Comparison of ENCODE assay signal across 17 cellular contexts in genomic region chr4:64405761-64406160, GRCh38. TPM values are rescaled to one million over a fixed set of nuclear protein-coding genes. Genes with fewer than 3 reads are reported as not detected.
DNase-seq lines count a peak whose midpoint lies in the region; ATAC-seq and TF ChIP-seq lines count a peak whose summit lies in the region.
"Had no signal": no experiment of that assay in that cellular context is flagged by ENCODE, and none has a peak within 500 bp of the region (broad histone marks: within the 10 kb centered on the region; RNA-seq: fewer than 3 reads in every experiment).

No MANE protein-coding gene starts in this region.

- no peaks in the 10 kb centered on the region for H3K4me1 ChIP-seq in heart right ventricle
- H3K4me1 ChIP-seq in mesendoderm (ENCODE audit: control insufficient read depth, low read depth, low read length): no peaks in the 10 kb centered on the region
- H3K4me1 ChIP-seq in skeletal muscle tissue (ENCODE audit: control insufficient read depth in 3 of 3, insufficient read depth in 3 of 3, low read length in 3 of 3): no peaks in the 10 kb centered on the region
- H3K4me1 ChIP-seq: BE2C had no signal

- H2BK120ac ChIP-seq in mesendoderm (ENCODE audit: low read depth, low read length): no peak overlapping the region

- no peak overlapping the region for H4K8ac ChIP-seq in mesendoderm (ENCODE audit: low read depth, low read length)

- no peak overlapping the region for H2BK5ac ChIP-seq in mesendoderm (ENCODE audit: low read length)

- no peaks in the 10 kb centered on the region for H3F3A ChIP-seq in SU-DHL-6 (ENCODE audit: insufficient read depth)

- intact Hi-C loops in heart right ventricle (cut with DNase I): loop anchor here in 3 of 10 donors (5.0 to 10.0 kb wide), 4 partner anchors 61 to 132 kb away; no protein-coding TSS in a partner anchor

- H3K4me2 ChIP-seq in SU-DHL-6 (ENCODE audit: low read depth, low read length, poor library complexity, severe bottlenecking): no peak overlapping the region
- H3K4me2 ChIP-seq in mesendoderm (ENCODE audit: low read length): no peak overlapping the region

- H3K36me3 ChIP-seq in SU-DHL-6 (ENCODE audit: low read length) (no peaks in the 10 kb centered on the region), heart right ventricle (no peaks in the 10 kb centered on the region), mesendoderm (ENCODE audit: control insufficient read depth, insufficient read depth, low read length) (no peaks in the 10 kb centered on the region), skeletal muscle tissue (ENCODE audit: control insufficient read depth in 3 of 3, insufficient read depth in 3 of 3, low read length in 3 of 3) (no peaks in the 10 kb centered on the region)
- H3K36me3 ChIP-seq: BE2C had no signal

- no peaks in the 10 kb centered on the region for H3K79me2 ChIP-seq in SU-DHL-6 (ENCODE audit: insufficient read depth, low read length)
- no peaks in the 10 kb centered on the region for H3K79me2 ChIP-seq in mesendoderm (ENCODE audit: control insufficient read depth, insufficient read depth, low read length)

- H4K5ac ChIP-seq in mesendoderm (ENCODE audit: low read length): no peak overlapping the region

- no peak overlapping the region for H3K4me3 ChIP-seq in SU-DHL-6 (ENCODE audit: insufficient read depth, low read length, poor library complexity, severe bottlenecking)
- H3K4me3 ChIP-seq in heart right ventricle: peak overlapping the region in 9 of 10 donors; percentile 25 to 53 (median 51)
- H3K4me3 ChIP-seq in mesendoderm (ENCODE audit: low read length): no peak overlapping the region
- H3K4me3 ChIP-seq in skeletal muscle tissue (ENCODE audit: low read length in 3 of 3): peak overlapping the region; percentile 1 to 47 (median 44)

- no peak overlapping the region for H3K56ac ChIP-seq in mesendoderm (ENCODE audit: low read length)

- no peak overlapping the region for H3K23ac ChIP-seq in mesendoderm (ENCODE audit: low read length)

- H3K27me3 ChIP-seq in SU-DHL-6 (ENCODE audit: low read length): no peaks in the 10 kb centered on the region
- no peaks in the 10 kb centered on the region for H3K27me3 ChIP-seq in heart right ventricle
- no peaks in the 10 kb centered on the region for H3K27me3 ChIP-seq in mesendoderm (ENCODE audit: insufficient read depth, low read length, poor library complexity)
- no peaks in the 10 kb centered on the region for H3K27me3 ChIP-seq in skeletal muscle tissue (ENCODE audit: control insufficient read depth in 3 of 3, insufficient read depth in 3 of 3, low read length in 3 of 3)
- H3K27me3 ChIP-seq: BE2C had no signal

- H3K9me3 ChIP-seq in SU-DHL-6 (ENCODE audit: insufficient read depth, low read length) (no peaks in the 10 kb centered on the region), heart right ventricle (no peaks in the 10 kb centered on the region), skeletal muscle tissue (ENCODE audit: control insufficient read depth in 3 of 3, low read length in 3 of 3) (no peaks in the 10 kb centered on the region)
- H3K9me3 ChIP-seq: BE2C had no signal

- no peak overlapping the region for H3K4ac ChIP-seq in mesendoderm (ENCODE audit: low read depth, low read length)

- no peak overlapping the region for H2BK15ac ChIP-seq in mesendoderm (replicated peaks; ENCODE audit: low read depth)

- H2AFZ ChIP-seq in SU-DHL-6 (ENCODE audit: low read depth, low read length, severe bottlenecking): peak overlapping the region; percentile 35

- H3K27ac ChIP-seq in SU-DHL-6 (ENCODE audit: low read depth, low read length) (no peak overlapping the region), heart right ventricle (peak overlapping the region in 9 of 10 donors; percentile 18 to 79 (median 76)), mesendoderm (ENCODE audit: low read depth, low read length) (no peak overlapping the region), skeletal muscle tissue (ENCODE audit: low read depth, low read length) (no peak overlapping the region)
- H3K27ac ChIP-seq: C4-2B had no signal

- peak in 5 of 8 donors; percentile 41 to 73 (median 45) for ATAC-seq in heart right ventricle
- ATAC-seq: CD8-positive, alpha-beta T cell had no signal

- TF ChIP-seq CTCF in SU-DHL-6 (IDR thresholded peaks at IDR 0.05; ENCODE audit: insufficient read depth, low read length, poor library complexity, severe bottlenecking) (no peak), heart right ventricle (IDR thresholded peaks at IDR 0.05) (no peak)

- H3K79me1 ChIP-seq in mesendoderm (ENCODE audit: low read length): no peaks in the 10 kb centered on the region

- H3K18ac ChIP-seq in mesendoderm (ENCODE audit: low read length): no peak overlapping the region

- DNase-seq in heart right ventricle (no peak), mesendoderm (peak; percentile 45), NCI-H187 (lab: John Stamatoyannopoulos, UW) (no peak)
- no peak for DNase-seq in activated T-cell treated with anti-CD3 and anti-CD28 coated beads, Interleukin-2, amount 50 U/mL, for 1 hour
- DNase-seq in stimulated activated CD4-positive, alpha-beta T cell treated with anti-CD3 and anti-CD28 coated beads, Interleukin-4, amount 100 ng/mL, for 4 hours: no peak
- DNase-seq: BE2C; CD8-positive, alpha-beta T cell; COR-L47; DMS153; DND-41; GDM1; GOT3; H9 had no signal

- no peaks in the 10 kb centered on the region for H4K20me1 ChIP-seq in SU-DHL-6 (ENCODE audit: low read depth, low read length)

- H3K9ac ChIP-seq in SU-DHL-6 (ENCODE audit: low read length) (no peak overlapping the region), mesendoderm (ENCODE audit: low read length) (no peak overlapping the region), skeletal muscle tissue (ENCODE audit: low read depth in 1 of 3, low read length in 3 of 3) (no peak overlapping the region)

- H2AK5ac ChIP-seq in mesendoderm (ENCODE audit: low read length): no peak overlapping the region

- no peaks in the 10 kb centered on the region for H3K9me2 ChIP-seq in SU-DHL-6 (replicated peaks; ENCODE audit: insufficient read depth, low read length)

- 33 to 42% methylated on average over 11 of the region's 11 CpGs for WGBS in heart right ventricle, 2 donors
- no CpG with 5 or more reads among the region's 11 CpGs for WGBS in mesendoderm (ENCODE audit: extremely low coverage, insufficient coverage, low lambda C conversion rate)

RNA-seq across cellular contexts. Expression of gene TECRL, which starts 3.5 kb away (rescaled TPM):
- 1,000 to 10,000 TPM in 7 of 10 donors, 100 to 1,000 TPM in 3; 850 to 1,257 (median 1,099) TPM for total RNA-seq in heart right ventricle
- polyA plus RNA-seq in heart right ventricle: 100 to 1,000 TPM; 112 to 401 TPM
- polyA plus RNA-seq in mesendoderm (2013, experiment 1 of 2): not detected
- polyA plus RNA-seq in mesendoderm (2013, experiment 2 of 2): not detected
- total RNA-seq in skeletal muscle tissue: 27.1 TPM
- total RNA-seq: CD8-positive, alpha-beta T cell; H9 had no signal
- polyA plus RNA-seq: AG04450 had no signal

Comparison
In these comparisons a context has a peak if more than half of its experiments do, and no peak if none do; other contexts are left out.
1. H3K27ac ChIP-seq: peak in heart right ventricle (9 of 10); none in SU-DHL-6 (single experiment), mesendoderm (single experiment) and skeletal muscle tissue (single experiment).
2. H3K4me3 ChIP-seq: peak in heart right ventricle (9 of 10) and skeletal muscle tissue (3 of 3); none in SU-DHL-6 (single experiment) and mesendoderm (single experiment).
3. RNA of gene TECRL, which starts 3.5 kb away (total RNA-seq): 850 to 1,257 TPM in heart right ventricle; 27.1 TPM in skeletal muscle tissue (single experiment); every median in the first group is over 10 times any median in the second.